ENCODE assay signal across 16 cellular contexts in genomic region chr3:11005686-11006256, GRCh38. TPM values are rescaled to one million over a fixed set of nuclear protein-coding genes. Genes with fewer than 3 reads are reported as not detected.
DNase-seq lines count a peak whose midpoint lies in the region; ATAC-seq and TF ChIP-seq lines count a peak whose summit lies in the region.
"Had no signal": no experiment of that assay in that cellular context is flagged by ENCODE, and none has a peak within 500 bp of the region (broad histone marks: within the 10 kb centered on the region; RNA-seq: fewer than 3 reads in every experiment).

No MANE protein-coding gene starts in this region.

- peak; percentile 27; the same call in 1 of the 3 replicates for ATAC-seq in RWPE2 (ENCODE audit: low read depth)
- no peak for ATAC-seq in GM19455 (IDR thresholded peaks at IDR 0.05; ENCODE audit: unreplicated experiment)
- ATAC-seq: PC-3 had no signal

- H3K9me3 ChIP-seq in GM23248 (ENCODE audit: low read depth) (no peaks in the 10 kb centered on the region), RWPE2 (ENCODE audit: severe bottlenecking) (no peaks in the 10 kb centered on the region)

- H3K4me3 Mint-ChIP-seq in progenitor cell of endocrine pancreas (ENCODE audit: low read depth): no peak overlapping the region
- H3K4me3 Mint-ChIP-seq: H9 had no signal

- TF ChIP-seq CTCF in RWPE2 (IDR thresholded peaks at IDR 0.05; ENCODE audit: poor library complexity, severe bottlenecking) (no peak), progenitor cell of endocrine pancreas (IDR thresholded peaks at IDR 0.05; ENCODE audit: unreplicated experiment) (no peak)

- H3K36me3 ChIP-seq in GM23248 (ENCODE audit: low read depth) (no peaks in the 10 kb centered on the region), RWPE2 (ENCODE audit: low read depth) (no peaks in the 10 kb centered on the region)

- WGBS in GM23248 (ENCODE audit: low coverage in 1 of 2, low lambda C conversion rate in 2 of 2, missing lambda C conversion rate in 2 of 2), 2 experiments: 56 to 62% methylated on average over 6 of the region's 6 CpGs

- H3K9me3 Mint-ChIP-seq in progenitor cell of endocrine pancreas (ENCODE audit: low read depth): no peaks in the 10 kb centered on the region
- H3K9me3 Mint-ChIP-seq: H9 had no signal

- H3K36me3 Mint-ChIP-seq in progenitor cell of endocrine pancreas (ENCODE audit: insufficient read depth): no peaks in the 10 kb centered on the region

- no peaks in the 10 kb centered on the region for H3K9me2 ChIP-seq in GM23248 (ENCODE audit: insufficient read depth)

- no peak overlapping the region for H3K9ac ChIP-seq in GM23248

- H3K4me3 ChIP-seq in GM23248 (no peak overlapping the region), RWPE2 (ENCODE audit: severe bottlenecking) (no peak overlapping the region)

- H3K79me2 ChIP-seq in GM23248 (ENCODE audit: insufficient read depth): no peaks in the 10 kb centered on the region

- peaks cover 29% of the 10 kb centered on the region for H3K27me3 ChIP-seq in GM23248 (replicated peaks; ENCODE audit: insufficient read depth)
- peaks cover 3% of the 10 kb centered on the region for H3K27me3 ChIP-seq in RWPE2 (ENCODE audit: insufficient read depth, poor library complexity, severe bottlenecking)
- no peaks in the 10 kb centered on the region for H3K27me3 ChIP-seq in layer of hippocampus (ENCODE audit: control insufficient read depth, insufficient read depth, low read length)

- no peaks in the 10 kb centered on the region for H3F3A ChIP-seq in GM23248 (ENCODE audit: insufficient read depth)

- no peak overlapping the region for H3K4me2 ChIP-seq in GM23248 (ENCODE audit: unreplicated experiment)

- in situ Hi-C loops in GM23248 (cut with MboI): no loop called here

- H3K4me1 ChIP-seq in GM23248 (ENCODE audit: insufficient read depth) (no peaks in the 10 kb centered on the region), RWPE2 (ENCODE audit: insufficient read depth, poor library complexity, severe bottlenecking) (no peaks in the 10 kb centered on the region)

- no peak overlapping the region for H3K27ac Mint-ChIP-seq in progenitor cell of endocrine pancreas
- H3K27ac Mint-ChIP-seq: H9 had no signal

- peaks cover 23% of the 10 kb centered on the region for H3K27me3 Mint-ChIP-seq in progenitor cell of endocrine pancreas

- no peaks in the 10 kb centered on the region for H4K20me1 ChIP-seq in GM23248 (ENCODE audit: insufficient read depth)

- peaks cover 7% of the 10 kb centered on the region for H3K4me1 Mint-ChIP-seq in progenitor cell of endocrine pancreas (ENCODE audit: low read depth)

- H2AFZ ChIP-seq in GM23248: no peak overlapping the region

- DNase-seq in GM23248: peak; percentile 13
- DNase-seq in RWPE2 (ENCODE audit: low spot score): no peak
- no peak for DNase-seq in germinal center (ENCODE audit: low spot score)
- DNase-seq in AG08396 (ENCODE audit: low spot score): no peak
- DNase-seq in progenitor cell of endocrine pancreas (ENCODE audit: low spot score, unreplicated experiment): no peak
- DNase-seq: EL, H9, NCI-H1436 treated with DMSO at 0.1 percent for 48 hours, NCI-H2227 treated with DMSO at 0.1 percent for 48 hours, NCI-H69, PC-3 had no signal

- H3K27ac ChIP-seq in GM23248: no peak overlapping the region
- H3K27ac ChIP-seq in RWPE2 (ENCODE audit: poor library complexity, severe bottlenecking): no peak overlapping the region
- H3K27ac ChIP-seq in cingulate gyrus (ENCODE audit: low read depth, low read length): peak overlapping the region; percentile 82
- peak overlapping the region; percentile 73 for H3K27ac ChIP-seq in layer of hippocampus (ENCODE audit: low read depth, low read length)
- H3K27ac ChIP-seq: C4-2B had no signal

RNA-seq across cellular contexts. Expression of gene SLC6A1, which starts 13.2 kb away (rescaled TPM):
- not detected in 2 replicates for total RNA-seq in GM23248 (2014; rRNA removed; shearing (Covaris generic))
- not detected in 2 replicates for polyA plus RNA-seq in GM23248 (2016; fragmentation: Nextera tagmentation; extraction: Ambion mirVana)
- not detected in 2 replicates for total RNA-seq in progenitor cell of endocrine pancreas
- total RNA-seq: H9, HT-29, PC-3 had no signal

Comparison
In these comparisons a context has a peak if more than half of its experiments do, and no peak if none do; other contexts are left out.
1. H3K27ac ChIP-seq: peak in cingulate gyrus (single experiment) and layer of hippocampus (single experiment); none in GM23248 (single experiment) and RWPE2 (single experiment).